Comparison of ENCODE assay signal across 3 cellular contexts in genomic region chr9:29062446-29062845, GRCh38.
"Had no signal": no experiment of that assay in that cellular context is flagged by ENCODE, and none has a peak within 500 bp of the region (broad histone marks: within the 10 kb centered on the region; RNA-seq: fewer than 3 reads in every experiment).

No MANE protein-coding gene starts in this region.

- H3K4me3 ChIP-seq: GM12878 had no signal

- DNase-seq: GDM1, GF-D8 had no signal
